1 cellular context compared by ENCODE assay signal in the genomic region with DNA sequence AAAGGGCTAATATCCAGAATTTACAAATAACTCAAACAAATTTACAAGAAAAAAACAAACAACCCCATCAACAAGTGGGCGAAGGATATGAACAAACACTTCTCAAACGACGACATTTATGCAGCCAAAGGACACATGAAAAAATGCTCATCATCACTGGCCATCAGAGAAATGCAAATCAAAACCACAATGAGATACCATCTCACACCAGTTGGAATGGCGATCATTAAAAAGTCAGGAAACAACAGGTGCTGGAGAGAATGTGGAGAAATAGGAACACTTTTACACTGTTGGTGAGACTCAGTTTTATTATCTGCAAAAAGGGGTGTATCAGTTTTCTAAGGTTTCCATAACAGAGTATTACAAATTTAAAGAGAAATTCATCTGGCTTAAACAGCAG.
TF ChIP-seq lines count a peak whose summit lies in the region.
"Not testable (repeated sequence)": the region's sequence is repeated elsewhere in the genome, so short reads cannot be mapped to it uniquely, and the experiment has no call there.

No MANE protein-coding gene starts in this region.

- not testable (repeated sequence) for H3K36me3 ChIP-seq in HEK293 (ENCODE audit: control insufficient read depth in 2 of 2, insufficient read depth in 1 of 2, low read length in 2 of 2)

- H3K9me3 ChIP-seq in HEK293 (ENCODE audit: control insufficient read depth, insufficient read depth, low read depth, low read length), result not testable (repeated sequence)

- POLR2A ChIA-PET in HEK293 (lab: Yijun Ruan, JAX), result not testable (repeated sequence)

- not testable (repeated sequence) for H3K4me1 ChIP-seq in HEK293 (ENCODE audit: control insufficient read depth, insufficient read depth, low read length)

- CTCF ChIA-PET in HEK293 (lab: Yijun Ruan, JAX), result not testable (repeated sequence)

- not testable (repeated sequence) for TF ChIP-seq CTCF in HEK293 (tag by site-specific recombination; IDR thresholded peaks at IDR 0.05)

- H3K27ac ChIP-seq in HEK293 (ENCODE audit: extremely low read depth, low read depth, low read length), result not testable (repeated sequence)

- not testable (repeated sequence) for H3K4me3 ChIP-seq in HEK293 (ENCODE audit: low read depth, low read length)

TF ChIP-seq in HEK293, 187 proteins besides CTCF, POLR2A, EP300 and RAD21:
- TF ChIP-seq SCRT1 (tag by site-specific recombination; IDR thresholded peaks at IDR 0.05; ENCODE audit: borderline replicate concordance) (peak; percentile 59; the same call in 1 of the 2 replicates), SCRT2 (tag by site-specific recombination; IDR thresholded peaks at IDR 0.05) (peak; percentile 65)
